Comparison of ENCODE assay signal across 11 cellular contexts in the genomic region with DNA sequence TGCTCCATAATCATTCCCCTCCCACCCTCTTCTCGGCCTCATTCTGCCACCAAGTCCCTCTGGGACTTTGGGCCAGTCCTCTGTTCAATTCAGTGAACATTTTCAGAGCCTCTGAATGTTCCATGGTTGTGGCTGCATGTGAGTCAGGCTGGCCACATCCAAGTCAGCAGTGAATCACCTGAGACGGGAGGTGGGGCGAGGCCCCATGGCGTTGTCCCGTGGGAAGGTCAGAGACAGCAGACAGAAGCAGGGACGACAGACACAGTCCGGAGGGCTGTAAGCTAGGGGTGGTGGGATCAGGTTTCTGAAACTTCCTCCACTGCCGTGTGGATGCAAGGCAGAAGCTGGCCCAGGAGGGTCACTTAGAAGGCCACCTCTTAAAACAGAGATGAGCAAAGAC.
DNase-seq lines count a peak whose midpoint lies in the region; ATAC-seq and TF ChIP-seq lines count a peak whose summit lies in the region.
"Had no signal": no experiment of that assay in that cellular context is flagged by ENCODE, and none has a peak within 500 bp of the region (broad histone marks: within the 10 kb centered on the region; RNA-seq: fewer than 3 reads in every experiment).

No MANE protein-coding gene starts in this region.

- H3K36me3 ChIP-seq in RWPE2 (ENCODE audit: low read depth): peaks cover 12% of the 10 kb centered on the region
- H3K36me3 ChIP-seq in fibroblast of lung (ENCODE audit: control insufficient read depth, insufficient read depth, low read length): no peaks in the 10 kb centered on the region

- no peak overlapping the region for H3K9ac ChIP-seq in fibroblast of lung (ENCODE audit: insufficient read depth, low read length)

- H3K79me2 ChIP-seq in fibroblast of lung (ENCODE audit: control insufficient read depth, insufficient read depth, low read length): no peaks in the 10 kb centered on the region

- no peak overlapping the region for H2AFZ ChIP-seq in fibroblast of lung (ENCODE audit: low read length)

- H3K4me1 ChIP-seq in RWPE2 (ENCODE audit: insufficient read depth, poor library complexity, severe bottlenecking) (peaks cover 46% of the 10 kb centered on the region), fibroblast of lung (ENCODE audit: control insufficient read depth, extremely low read depth, insufficient read depth, low read length) (peaks cover 22% of the 10 kb centered on the region)

- no peaks in the 10 kb centered on the region for H3K9me3 ChIP-seq in RWPE2 (ENCODE audit: severe bottlenecking)
- H3K9me3 ChIP-seq in fibroblast of lung (ENCODE audit: control insufficient read depth, insufficient read depth, low read depth, low read length): no peaks in the 10 kb centered on the region

- H3K4me3 ChIP-seq in RWPE2 (ENCODE audit: severe bottlenecking): no peak overlapping the region
- no peak overlapping the region for H3K4me3 ChIP-seq in fibroblast of lung (replicated peaks in 1 of 4; ENCODE audit: control extremely low read depth in 1 of 4, insufficient read depth in 1 of 4, low read depth in 3 of 4, low read length in 4 of 4)

- no peaks in the 10 kb centered on the region for H4K20me1 ChIP-seq in fibroblast of lung (ENCODE audit: control insufficient read depth, extremely low read depth, insufficient read depth, low read length)

- H3K27ac ChIP-seq in RWPE2 (ENCODE audit: poor library complexity, severe bottlenecking): peak overlapping the region; percentile 99
- no peak overlapping the region for H3K27ac ChIP-seq in fibroblast of lung (ENCODE audit: insufficient read depth, low read length)

- TF ChIP-seq CTCF in RWPE2 (IDR thresholded peaks at IDR 0.05; ENCODE audit: poor library complexity, severe bottlenecking): no peak
- TF ChIP-seq CTCF in fibroblast of lung (conservative IDR thresholded peaks at IDR 0.05 in 1 of 2, IDR thresholded peaks at IDR 0.05 in 1 of 2; ENCODE audit: low read depth in 1 of 2, low read length in 2 of 2): no peak
- TF ChIP-seq CTCF in omental fat pad (IDR thresholded peaks at IDR 0.05): no peak

- H3K4me2 ChIP-seq in fibroblast of lung (ENCODE audit: extremely low read depth, insufficient read depth, low read length): no peak overlapping the region

- ATAC-seq in RWPE2 (ENCODE audit: low read depth) (peak; percentile 55), omental fat pad (ENCODE audit: low FRiP score) (peak; percentile 43), HG02610 (IDR thresholded peaks at IDR 0.05; ENCODE audit: unreplicated experiment) (no peak), GM21515 (IDR thresholded peaks at IDR 0.05; ENCODE audit: unreplicated experiment) (no peak)
- ATAC-seq: activated T-helper 17 cell treated with anti-CD3 and anti-CD28 coated beads, Interleukin-2, amount 50 U/mL, for 72 hours had no signal

- H3K27me3 ChIP-seq in RWPE2 (ENCODE audit: insufficient read depth, poor library complexity, severe bottlenecking): no peaks in the 10 kb centered on the region
- H3K27me3 ChIP-seq in fibroblast of lung (ENCODE audit: control insufficient read depth, insufficient read depth, low read length): no peaks in the 10 kb centered on the region

- DNase-seq in ELF-1 (ENCODE audit: low read depth, low spot score) (peak; percentile 70), RWPE2 (ENCODE audit: low spot score) (peak; percentile 88), fibroblast of lung (ENCODE audit: low read depth in 2 of 2) (peak; percentile 11 to 87), omental fat pad (ENCODE audit: low spot score) (no peak), NCI-H510A (lab: John Stamatoyannopoulos, UW) (no peak), medulla oblongata (ENCODE audit: extremely low spot score) (no peak)
- DNase-seq: activated CD4-positive, alpha-beta T cell treated with anti-CD3 and anti-CD28 coated beads for 1 hour; CD4-positive, alpha-beta memory T cell had no signal

Comparison
In these comparisons a context has a peak if more than half of its experiments do, and no peak if none do; other contexts are left out.
1. DNase-seq: peak in ELF-1 (single experiment), RWPE2 (single experiment) and fibroblast of lung (2 of 2); none in omental fat pad (single experiment), NCI-H510A (single experiment) and medulla oblongata (single experiment).
2. ATAC-seq: peak in RWPE2 (single experiment) and omental fat pad (single experiment); none in HG02610 (single experiment) and GM21515 (single experiment).